1 cellular context compared by ENCODE assay signal in genomic region chr16:89712476-89712805, GRCh38.
TF ChIP-seq lines count a peak whose summit lies in the region.

No MANE protein-coding gene starts in this region.

TF ChIP-seq in A549, 52 proteins besides CTCF, POLR2A, EP300 and RAD21 (continued from another document):
- TF ChIP-seq, protein P1, sequence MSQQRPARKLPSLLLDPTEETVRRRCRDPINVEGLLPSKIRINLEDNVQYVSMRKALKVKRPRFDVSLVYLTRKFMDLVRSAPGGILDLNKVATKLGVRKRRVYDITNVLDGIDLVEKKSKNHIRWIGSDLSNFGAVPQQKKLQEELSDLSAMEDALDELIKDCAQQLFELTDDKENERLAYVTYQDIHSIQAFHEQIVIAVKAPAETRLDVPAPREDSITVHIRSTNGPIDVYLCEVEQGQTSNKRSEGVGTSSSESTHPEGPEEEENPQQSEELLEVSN (IDR thresholded peaks at IDR 0.05; ENCODE audit: borderline replicate concordance, low read depth) = no peak
- TF ChIP-seq BHLHE40 (IDR thresholded peaks at IDR 0.05; ENCODE audit: low read depth, low read length) = no peak
- TF ChIP-seq PHF8 (IDR thresholded peaks at IDR 0.05; ENCODE audit: borderline replicate concordance, low read depth) = no peak
- no peak for TF ChIP-seq FOSL2 (IDR thresholded peaks at IDR 0.05)
- TF ChIP-seq FOSL2 (CRISPR knock-in tag; IDR thresholded peaks at IDR 0.05) = no peak
- TF ChIP-seq, protein P2, sequence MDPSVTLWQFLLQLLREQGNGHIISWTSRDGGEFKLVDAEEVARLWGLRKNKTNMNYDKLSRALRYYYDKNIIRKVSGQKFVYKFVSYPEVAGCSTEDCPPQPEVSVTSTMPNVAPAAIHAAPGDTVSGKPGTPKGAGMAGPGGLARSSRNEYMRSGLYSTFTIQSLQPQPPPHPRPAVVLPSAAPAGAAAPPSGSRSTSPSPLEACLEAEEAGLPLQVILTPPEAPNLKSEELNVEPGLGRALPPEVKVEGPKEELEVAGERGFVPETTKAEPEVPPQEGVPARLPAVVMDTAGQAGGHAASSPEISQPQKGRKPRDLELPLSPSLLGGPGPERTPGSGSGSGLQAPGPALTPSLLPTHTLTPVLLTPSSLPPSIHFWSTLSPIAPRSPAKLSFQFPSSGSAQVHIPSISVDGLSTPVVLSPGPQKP (IDR thresholded peaks at IDR 0.05; ENCODE audit: low read depth, low read length) = no peak
- no peak for TF ChIP-seq FOSB (CRISPR knock-in tag; IDR thresholded peaks at IDR 0.05)
- no peak for TF ChIP-seq KDM1A (IDR thresholded peaks at IDR 0.05; ENCODE audit: low read depth)
- no peak for TF ChIP-seq CHD2 (IDR thresholded peaks at IDR 0.05; ENCODE audit: low read length, partially characterized antibody)
- TF ChIP-seq, protein P3, sequence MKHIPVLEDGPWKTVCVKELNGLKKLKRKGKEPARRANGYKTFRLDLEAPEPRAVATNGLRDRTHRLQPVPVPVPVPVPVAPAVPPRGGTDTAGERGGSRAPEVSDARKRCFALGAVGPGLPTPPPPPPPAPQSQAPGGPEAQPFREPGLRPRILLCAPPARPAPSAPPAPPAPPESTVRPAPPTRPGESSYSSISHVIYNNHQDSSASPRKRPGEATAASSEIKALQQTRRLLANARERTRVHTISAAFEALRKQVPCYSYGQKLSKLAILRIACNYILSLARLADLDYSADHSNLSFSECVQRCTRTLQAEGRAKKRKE (CRISPR knock-in tag; IDR thresholded peaks at IDR 0.05; ENCODE audit: low read depth) = no peak
- no peak for TF ChIP-seq HOXB5 (CRISPR knock-in tag; IDR thresholded peaks at IDR 0.05)
- no peak for TF ChIP-seq MAFK (IDR thresholded peaks at IDR 0.05; ENCODE audit: partially characterized antibody)
- TF ChIP-seq MYC (IDR thresholded peaks at IDR 0.05; ENCODE audit: borderline replicate concordance, low read length) = no peak
- no peak for TF ChIP-seq SREBF2 (IDR thresholded peaks at IDR 0.05)
- TF ChIP-seq ZSCAN20 (CRISPR knock-in tag; IDR thresholded peaks at IDR 0.05) = no peak
